ENCODE assay signal across 15 cellular contexts in genomic region chr3:141465221-141465620, GRCh38. TPM values are rescaled to one million over a fixed set of nuclear protein-coding genes. Genes with fewer than 3 reads are reported as not detected.
DNase-seq lines count a peak whose midpoint lies in the region; ATAC-seq, FAIRE-seq and TF ChIP-seq lines count a peak whose summit lies in the region.
"Had no signal": no experiment of that assay in that cellular context is flagged by ENCODE, and none has a peak within 500 bp of the region (broad histone marks: within the 10 kb centered on the region; RNA-seq: fewer than 3 reads in every experiment).

No MANE protein-coding gene starts in this region.

- TF ChIP-seq RAD21 in HCT116 (IDR thresholded peaks at IDR 0.05; ENCODE audit: low read depth) = peak; percentile 48

- H3K4me1 ChIP-seq in HCT116 (ENCODE audit: control insufficient read depth in 1 of 2, insufficient read depth in 2 of 2, low read length in 2 of 2) (peaks cover 0 to 4% of the 10 kb centered on the region in 2 experiments; a peak in 1 of 4 replicates), endodermal cell (ENCODE audit: control insufficient read depth, insufficient read depth, low read length) (peaks cover 5% of the 10 kb centered on the region)

- H3K4me3 Mint-ChIP-seq in brain = no peak overlapping the region
- H3K4me3 Mint-ChIP-seq in endodermal cell = no peak overlapping the region
- H3K4me3 Mint-ChIP-seq: CD4-positive, alpha-beta T cell had no signal

- peak in 1 of 3 experiments; percentile 38; a peak in 1 of 6 replicates for TF ChIP-seq CTCF in HCT116 (IDR thresholded peaks at IDR 0.05 in 2 of 3, conservative IDR thresholded peaks at IDR 0.05 in 1 of 3; ENCODE audit: borderline replicate concordance in 1 of 3, insufficient read depth in 1 of 3, low read depth in 2 of 3, low read length in 2 of 3)
- TF ChIP-seq CTCF in brain (conservative IDR thresholded peaks at IDR 0.05) = peak; percentile 52 to 54
- TF ChIP-seq CTCF in endodermal cell (conservative IDR thresholded peaks at IDR 0.05) = no peak

- ATAC-seq in HCT116 (no peak), left lobe of liver (peak; percentile 56), HG03378 (IDR thresholded peaks at IDR 0.05; ENCODE audit: unreplicated experiment) (no peak), GM21825 (IDR thresholded peaks at IDR 0.05; ENCODE audit: unreplicated experiment) (no peak)

- H3K9me2 ChIP-seq in HCT116 (ENCODE audit: insufficient read depth) = no peaks in the 10 kb centered on the region

- H3K27me3 Mint-ChIP-seq in brain (peaks cover 9% of the 10 kb centered on the region), endodermal cell (ENCODE audit: insufficient read depth) (peaks cover 7% of the 10 kb centered on the region)
- H3K27me3 Mint-ChIP-seq: CD4-positive, alpha-beta T cell had no signal

- H3K36me3 ChIP-seq in HCT116 (ENCODE audit: control insufficient read depth in 1 of 2, insufficient read depth in 2 of 2, low read length in 2 of 2) (no peaks in the 10 kb centered on the region), endodermal cell (ENCODE audit: control insufficient read depth, insufficient read depth, low read length) (no peaks in the 10 kb centered on the region)
- H3K36me3 ChIP-seq: neutrophil, WERI-Rb-1 had no signal

- H3K9ac ChIP-seq in HCT116 (ENCODE audit: low read length) (no peak overlapping the region), endodermal cell (ENCODE audit: extremely low read depth, low read length, poor library complexity, severe bottlenecking) (no peak overlapping the region)

- peaks cover 6 to 16% (median 13%) of the 10 kb centered on the region in 5 experiments for H3K9me3 Mint-ChIP-seq in brain
- H3K9me3 Mint-ChIP-seq in endodermal cell = peaks cover 16% of the 10 kb centered on the region

- CTCF ChIA-PET in HCT116 (lab: Charles Lee) (interaction anchor here (0.8 to 2.1 kb wide), 5 partner anchors 11 to 448 kb away, joined by 3 to 10 read pairs (median 3); no protein-coding TSS in a partner anchor), HEK293T (lab: Yijun Ruan, JAX) (interaction anchor here (0.6 to 1.1 kb wide), 4 partner anchors 90 to 753 kb away, joined by 3 to 4 read pairs (median 3); no protein-coding TSS in a partner anchor)

- peak; percentile 94 for FAIRE-seq in A204.1 (lab: Jason Lieb, UNC)
- FAIRE-seq: endometrium had no signal

- no peak for TF ChIP-seq POLR2A in HCT116 (IDR thresholded peaks at IDR 0.05; ENCODE audit: borderline replicate concordance, extremely low read depth, insufficient read depth, insufficient read length)

- intact Hi-C loops in HCT116 (cut with micrococcal nuclease) = loop anchor here (10.0 kb wide), 3 partner anchors 180 to 810 kb away; no protein-coding TSS in a partner anchor

- H3K4me3 ChIP-seq in HCT116 (replicated peaks in 1 of 2; ENCODE audit: low read depth in 1 of 2, low read length in 2 of 2) (no peak overlapping the region), endodermal cell (ENCODE audit: low read length) (no peak overlapping the region)

- H3K4me2 ChIP-seq in HCT116 (ENCODE audit: low read length) = no peak overlapping the region

- RAD21 ChIA-PET in HCT116 (lab: Charles Lee; ENCODE audit: low non-redundant PET in 1 of 2, low total read pairs in 2 of 2, uncharacterized antibody in 2 of 2, unreplicated experiment in 2 of 2) = no interaction called here

- H3K9me3 ChIP-seq in HCT116 (ENCODE audit: control insufficient read depth in 1 of 2, insufficient read depth in 1 of 2, low read depth in 1 of 2, low read length in 2 of 2) (peaks cover 0 to 3% of the 10 kb centered on the region in 2 experiments; a peak in 1 of 4 replicates), endodermal cell (ENCODE audit: control insufficient read depth, low read length) (peaks cover 15% of the 10 kb centered on the region)

- H3K4me1 Mint-ChIP-seq in brain = peaks cover 10% of the 10 kb centered on the region
- H3K4me1 Mint-ChIP-seq in endodermal cell = peaks cover 6% of the 10 kb centered on the region

- POLR2A ChIA-PET in HCT116 (lab: Charles Lee) = no interaction called here
- POLR2A ChIA-PET in HEK293T (lab: Yijun Ruan, JAX) = no interaction called here

- no peaks in the 10 kb centered on the region for H3K36me3 Mint-ChIP-seq in brain
- no peaks in the 10 kb centered on the region for H3K36me3 Mint-ChIP-seq in endodermal cell (ENCODE audit: low read depth)

- peak overlapping the region in 4 of 5 experiments; percentile 25 to 78 (median 39) for H3K27ac Mint-ChIP-seq in brain
- H3K27ac Mint-ChIP-seq in endodermal cell = no peak overlapping the region
- H3K27ac Mint-ChIP-seq: CD4-positive, alpha-beta T cell had no signal

- BruUV-seq in HCT116 (replicated peaks; lab: Mats Ljungman, UMichigan) = no TSS peak

- H3K27me3 ChIP-seq in HCT116 (ENCODE audit: insufficient read depth, low read length) = no peaks in the 10 kb centered on the region
- H3K27me3 ChIP-seq in endodermal cell (ENCODE audit: control insufficient read depth, insufficient read depth, low read length, poor library complexity, severe bottlenecking) = no peaks in the 10 kb centered on the region
- H3K27me3 ChIP-seq: neutrophil had no signal

- H3K27ac ChIP-seq in HCT116 (ENCODE audit: low read depth, low read length) (no peak overlapping the region), endodermal cell (ENCODE audit: low read depth, low read length) (no peak overlapping the region)
- H3K27ac ChIP-seq: neutrophil, WERI-Rb-1 had no signal

- WGBS in endodermal cell (ENCODE audit: insufficient coverage in 1 of 2, insufficient read length in 1 of 2), 2 experiments = 99 to 100% methylated on average over 1 to 2 of the region's 2 CpGs

- no peak for DNase-seq in HCT116 (ENCODE audit: low read depth, low spot score)
- DNase-seq in left lobe of liver (ENCODE audit: low spot score) = no peak
- no peak for DNase-seq in endodermal cell
- DNase-seq in HEK293T (ENCODE audit: extremely low spot score) = no peak
- DNase-seq: CD4-positive, alpha-beta T cell; NCI-H1105; NCI-H524 treated with DMSO at 0.1 percent for 48 hours; SHP77 treated with DMSO at 0.1 percent for 48 hours; WERI-Rb-1 had no signal

- no peak overlapping the region for H2AFZ ChIP-seq in HCT116 (ENCODE audit: low read depth, low read length, poor library complexity, severe bottlenecking)

- no peaks in the 10 kb centered on the region for H4K20me1 ChIP-seq in HCT116 (ENCODE audit: insufficient read depth)

- no peaks in the 10 kb centered on the region for H3K79me2 ChIP-seq in HCT116 (ENCODE audit: insufficient read depth, low read length)

TF ChIP-seq in HCT116, 20 proteins besides CTCF, POLR2A, EP300 and RAD21:
- no peak for TF ChIP-seq POLR2AphosphoS5 (IDR thresholded peaks at IDR 0.05; ENCODE audit: low read depth, low read length)
- TF ChIP-seq MAX (IDR thresholded peaks at IDR 0.05) = no peak
- TF ChIP-seq SRF (IDR thresholded peaks at IDR 0.05; ENCODE audit: low read depth) = no peak
- no peak for TF ChIP-seq CEBPB (IDR thresholded peaks at IDR 0.05; ENCODE audit: low read depth)
- no peak for TF ChIP-seq ATF3 (IDR thresholded peaks at IDR 0.05)
- no peak for TF ChIP-seq SP1 (IDR thresholded peaks at IDR 0.05; ENCODE audit: low read depth)
- no peak for TF ChIP-seq JUND (IDR thresholded peaks at IDR 0.05)
- no peak for TF ChIP-seq TCF7L2 (IDR thresholded peaks at IDR 0.05; ENCODE audit: borderline replicate concordance, extremely low read depth, insufficient read depth, insufficient read length)
- no peak for TF ChIP-seq ELF1 (IDR thresholded peaks at IDR 0.05; ENCODE audit: borderline replicate concordance, low read depth)
- no peak for TF ChIP-seq YY1 (IDR thresholded peaks at IDR 0.05; ENCODE audit: extremely low read depth, insufficient replicate concordance, low read depth, low read length)
- TF ChIP-seq EZH2 (IDR thresholded peaks at IDR 0.05) = no peak

TF ChIP-seq in HEK293T, 16 proteins besides CTCF, POLR2A, EP300 and RAD21:
- TF ChIP-seq FOXK2 (IDR thresholded peaks at IDR 0.05) (no peak), FOXA1 (IDR thresholded peaks at IDR 0.05) (no peak), LEF1 (IDR thresholded peaks at IDR 0.05; ENCODE audit: borderline replicate concordance) (no peak), L3MBTL2 (conservative IDR thresholded peaks at IDR 0.05) (no peak), CTBP1 (IDR thresholded peaks at IDR 0.05; ENCODE audit: borderline replicate concordance) (no peak), FOXM1 (IDR thresholded peaks at IDR 0.05; ENCODE audit: borderline replicate concordance) (no peak), SUZ12 (IDR thresholded peaks at IDR 0.05) (no peak)

RNA-seq across cellular contexts. Expression of gene RASA2, which starts 21.6 kb away (rescaled TPM):
- total RNA-seq in HCT116 (2021; ENCODE audit: unreplicated experiment) = 12.8 TPM
- polyA plus RNA-seq in HCT116 (2012) = 1.9 and 2.9 TPM in 2 replicates
- 1.2 TPM for polyA plus RNA-seq in brain (ENCODE audit: insufficient read depth, low read depth, low replicate concordance)
- 3.7 TPM for total RNA-seq in left lobe of liver
- total RNA-seq in endodermal cell = 10 to 100 TPM; 20.5 to 25.0 TPM
- 15.8 TPM for polyA plus RNA-seq in endodermal cell (2013, experiment 1 of 2)
- 14.9 TPM for polyA plus RNA-seq in endodermal cell (2013, experiment 2 of 2)
